1 cellular context compared by ENCODE assay signal in the genomic region with DNA sequence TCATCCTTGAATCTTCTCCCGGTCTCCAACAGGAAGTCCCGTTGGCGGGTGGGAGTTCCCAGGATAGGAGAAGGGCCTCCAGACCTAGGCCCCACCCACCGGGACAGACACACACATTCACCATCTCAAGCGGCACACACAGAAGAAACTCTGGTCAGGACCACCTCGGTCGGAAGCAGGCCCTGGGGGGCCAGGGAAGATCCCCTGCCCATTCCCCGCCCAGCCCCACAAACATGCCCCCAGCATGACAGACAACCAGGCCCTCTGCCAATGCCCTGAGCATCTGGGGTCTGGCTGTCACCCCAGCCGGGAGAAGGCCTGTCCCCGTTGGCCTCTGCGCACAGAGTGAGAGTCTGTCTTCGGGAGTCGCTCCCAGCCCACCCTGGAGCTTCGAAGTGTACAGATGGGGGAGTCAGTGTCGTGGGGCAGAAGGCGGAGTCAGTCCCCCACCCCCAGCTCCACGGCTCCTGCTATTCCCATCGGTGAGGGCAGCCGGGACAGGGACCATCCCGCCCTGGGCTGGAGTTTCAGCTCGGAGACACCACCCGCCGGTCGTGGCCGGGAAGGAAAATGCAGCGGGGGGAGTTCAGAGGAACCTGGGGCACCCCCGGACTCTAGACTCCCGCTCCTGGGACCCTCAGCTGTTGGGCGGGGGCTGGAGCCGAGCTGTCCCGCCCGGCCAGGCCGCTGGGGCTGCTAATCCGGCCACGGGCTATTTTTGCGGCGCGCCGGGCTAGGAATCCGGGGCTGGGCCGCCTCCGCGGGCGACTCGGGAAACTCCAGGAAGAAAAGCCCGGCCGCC.
TF ChIP-seq lines count a peak whose summit lies in the region.

No MANE protein-coding gene starts in this region.

TF ChIP-seq in WTC11, 78 proteins besides CTCF, POLR2A, EP300 and RAD21 (continued from another document):
- TF ChIP-seq ARID4B (CRISPR knock-in tag; IDR thresholded peaks at IDR 0.05; ENCODE audit: borderline replicate concordance) (0 out of 2 replicates have a peak, but pooled peaks have one; percentile 33), PRDM15 (CRISPR knock-in tag; IDR thresholded peaks at IDR 0.05) (no peak; the same call in 1 of the 2 replicates)
TF ChIP-seq in WTC11: peak in this region for 3.
